In the genomic region with DNA sequence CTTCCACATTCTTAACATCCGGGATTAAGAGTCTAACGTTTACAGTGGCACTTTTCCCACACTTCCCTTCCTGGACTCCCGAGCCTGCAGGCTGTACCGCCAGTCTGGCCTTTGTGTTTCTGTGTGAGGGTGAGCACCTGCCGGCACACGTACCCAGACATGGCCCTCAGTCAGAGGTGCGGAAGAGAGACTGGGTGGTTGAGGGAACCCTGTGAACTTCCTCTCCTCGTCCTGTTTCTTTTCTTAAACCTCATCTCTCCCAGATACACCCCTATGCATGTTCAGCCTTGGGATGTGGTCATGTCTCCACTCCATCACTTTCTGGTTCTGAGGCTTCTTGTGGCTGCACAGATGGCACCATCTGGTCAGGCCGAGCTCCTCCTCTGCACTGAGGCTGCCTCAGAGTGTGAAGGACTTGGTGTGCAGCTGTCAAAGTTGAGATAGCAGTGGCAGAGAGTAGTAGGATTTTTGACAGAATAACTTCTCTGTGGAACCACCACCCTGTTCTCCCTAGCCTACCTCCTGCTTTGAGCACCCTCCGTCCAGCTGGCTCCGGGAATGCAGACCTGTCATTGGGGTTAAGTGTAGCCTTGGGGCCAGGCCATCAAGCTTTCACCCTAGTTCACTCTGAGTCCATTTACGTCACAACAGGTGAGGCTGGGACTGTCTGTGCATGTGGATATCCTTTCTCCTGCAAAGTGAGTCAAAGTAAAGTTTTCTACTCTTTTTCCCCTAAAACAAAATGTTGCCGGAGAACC, we compare ENCODE assay signal across 1 cellular context.
TF ChIP-seq lines count a peak whose summit lies in the region.

No MANE protein-coding gene starts in this region.

TF ChIP-seq in HepG2, 621 proteins besides CTCF, POLR2A, EP300 and RAD21:
- no peak for TF ChIP-seq SALL2 (CRISPR knock-in tag; IDR thresholded peaks at IDR 0.05)
- no peak for TF ChIP-seq ATRX (CRISPR knock-in tag; IDR thresholded peaks at IDR 0.05; ENCODE audit: borderline replicate concordance)
- no peak for TF ChIP-seq ZNF326 (CRISPR knock-in tag; IDR thresholded peaks at IDR 0.05; ENCODE audit: borderline replicate concordance)
- TF ChIP-seq ZNF841 (CRISPR knock-in tag; IDR thresholded peaks at IDR 0.05; ENCODE audit: borderline replicate concordance), result no peak
- no peak for TF ChIP-seq CHD4 (IDR thresholded peaks at IDR 0.05; ENCODE audit: borderline replicate concordance, low read length)
- no peak for TF ChIP-seq ZNF552 (CRISPR knock-in tag; IDR thresholded peaks at IDR 0.05; ENCODE audit: borderline replicate concordance)
- TF ChIP-seq ZKSCAN5 (CRISPR knock-in tag; IDR thresholded peaks at IDR 0.05), result no peak
- no peak for TF ChIP-seq RBM22 (optimal IDR thresholded peaks at IDR 0.05; ENCODE audit: low read length)
- TF ChIP-seq ADNP (CRISPR knock-in tag; IDR thresholded peaks at IDR 0.05), result no peak
- no peak for TF ChIP-seq SRSF4 (IDR thresholded peaks at IDR 0.05; ENCODE audit: low read depth, low read length, poor library complexity, severe bottlenecking)
- TF ChIP-seq SRSF1 (optimal IDR thresholded peaks at IDR 0.05; ENCODE audit: low read depth, low read length), result no peak
